Comparison of ENCODE assay signal across 17 cellular contexts in genomic region chr2:32532341-32532740, GRCh38.
"Had no signal": no experiment of that assay in that cellular context is flagged by ENCODE, and none has a peak within 500 bp of the region (broad histone marks: within the 10 kb centered on the region; RNA-seq: fewer than 3 reads in every experiment).

No MANE protein-coding gene starts in this region.

- ATAC-seq: SK-N-SH treated with all-trans-retinoic acid at 6 μM for 48 hours had no signal

- H3K27ac ChIP-seq: HL-60 had no signal

- DNase-seq: KBM-7, MM.1S, NCI-H1092 treated with DMSO at 0.1 percent for 48 hours, NCI-H1436, NCI-H187, NCI-H2029, NCI-H2081 treated with DMSO at 0.1 percent for 48 hours, NCI-H2171, NCI-H226, NCI-H446, NCI-H510A, NCI-H524 treated with DMSO at 0.1 percent for 48 hours, NCI-H69, NCI-H774, SHP77 had no signal
